Comparison of ENCODE assay signal across 18 cellular contexts in genomic region chr20:19382371-19382770, GRCh38.
A peak's percentile ranks its signal among the peaks of the same experiment; 100 is the strongest.
DNase-seq lines count a peak whose midpoint lies in the region; ATAC-seq and TF ChIP-seq lines count a peak whose summit lies in the region.
"Had no signal": no experiment of that assay in that cellular context is flagged by ENCODE, and none has a peak within 500 bp of the region (broad histone marks: within the 10 kb centered on the region; RNA-seq: fewer than 3 reads in every experiment).

No MANE protein-coding gene starts in this region.

- no peak for TF ChIP-seq CTCF in esophagus muscularis mucosa (IDR thresholded peaks at IDR 0.05)

- intact Hi-C loops in esophagus muscularis mucosa (cut with DNase I), result no loop called here

- no peak for TF ChIP-seq POLR2A in esophagus muscularis mucosa (IDR thresholded peaks at IDR 0.05; ENCODE audit: low read depth)

- H3K4me1 ChIP-seq in esophagus muscularis mucosa, result peaks cover 0 to 10% (median 9%) of the 10 kb centered on the region in 4 donors
- H3K4me1 ChIP-seq in SJCRH30, result no peaks in the 10 kb centered on the region
- H3K4me1 ChIP-seq: BLaER1 treated with 17β-estradiol and CSF1 and Interleukin-3, amounts not matched to agents 10 nM and 100 nM had no signal

- H3K4me3 ChIP-seq in esophagus muscularis mucosa, result no peak overlapping the region
- H3K4me3 ChIP-seq in SJCRH30, result no peak overlapping the region
- H3K4me3 ChIP-seq: BLaER1 treated with 17β-estradiol and CSF1 and Interleukin-3, amounts not matched to agents 10 nM and 100 nM; K562; SK-N-MC had no signal

- H3K36me3 Mint-ChIP-seq in stimulated activated memory B cell treated with anti-CD40 and anti-IgM and Interleukin-4, amounts not matched to agents 10 μg/mL and 1 μg/mL and 100 μg/mL, for 72 hours, result no peaks in the 10 kb centered on the region
- H3K36me3 Mint-ChIP-seq: CD8-positive, alpha-beta T cell had no signal

- H3K9me3 ChIP-seq in esophagus muscularis mucosa (no peaks in the 10 kb centered on the region), SJCRH30 (replicated peaks) (no peaks in the 10 kb centered on the region)
- H3K9me3 ChIP-seq: BLaER1 treated with 17β-estradiol and CSF1 and Interleukin-3, amounts not matched to agents 10 nM and 100 nM had no signal

- ATAC-seq in stimulated activated memory B cell treated with anti-CD40 and anti-IgM and Interleukin-4, amounts not matched to agents 10 μg/mL and 1 μg/mL and 100 μg/mL, for 72 hours, result no peak
- ATAC-seq: CD8-positive, alpha-beta T cell; K562 had no signal

- no peaks in the 10 kb centered on the region for H3K27me3 Mint-ChIP-seq in stimulated activated memory B cell treated with anti-CD40 and anti-IgM and Interleukin-4, amounts not matched to agents 10 μg/mL and 1 μg/mL and 100 μg/mL, for 72 hours

- H3K9me3 Mint-ChIP-seq in stimulated activated memory B cell treated with anti-CD40 and anti-IgM and Interleukin-4, amounts not matched to agents 10 μg/mL and 1 μg/mL and 100 μg/mL, for 72 hours, result no peaks in the 10 kb centered on the region
- H3K9me3 Mint-ChIP-seq: CD8-positive, alpha-beta T cell had no signal

- H3K36me3 ChIP-seq in esophagus muscularis mucosa, result no peaks in the 10 kb centered on the region
- no peaks in the 10 kb centered on the region for H3K36me3 ChIP-seq in SJCRH30
- H3K36me3 ChIP-seq: BLaER1 treated with 17β-estradiol and CSF1 and Interleukin-3, amounts not matched to agents 10 nM and 100 nM had no signal

- no peak overlapping the region for H3K27ac Mint-ChIP-seq in stimulated activated memory B cell treated with anti-CD40 and anti-IgM and Interleukin-4, amounts not matched to agents 10 μg/mL and 1 μg/mL and 100 μg/mL, for 72 hours
- H3K27ac Mint-ChIP-seq: CD8-positive, alpha-beta T cell had no signal

- DNase-seq in NCI-H524 (lab: John Stamatoyannopoulos, UW) (peak; percentile 59 to 70), NCI-H524 treated with DMSO at 0.1 percent for 48 hours (lab: John Stamatoyannopoulos, UW) (no peak), NCI-H1694 treated with DMSO at 0.1 percent for 48 hours (lab: John Stamatoyannopoulos, UW) (peak; percentile 72), esophagus muscularis mucosa (ENCODE audit: extremely low spot score) (peak; percentile 14), activated gamma-delta T cell treated with Interleukin-2 at 50 U/mL for 16 hours (no peak), SJCRH30 (no peak)
- no peak for DNase-seq in stimulated activated CD4-positive, alpha-beta T cell treated with anti-CD3 and anti-CD28 coated beads, Interleukin-4, amount 100 ng/mL, for 4 hours
- DNase-seq: CD8-positive, alpha-beta T cell; DND-41; NCI-H1417 treated with DMSO at 0.1 percent for 48 hours; NCI-H2227 treated with DMSO at 0.1 percent for 48 hours; NCI-H526 treated with DMSO at 0.1 percent for 48 hours; NK-92 treated with Interleukin-12 subunit alpha and Interleukin-12 subunit beta, amount 100 ng/mL, for 24 hours; Right ventricle myocardium superior had no signal

- WGBS in esophagus muscularis mucosa, result 69% methylated on average over 3 of the region's 3 CpGs

- TF ChIP-seq EP300 in esophagus muscularis mucosa (IDR thresholded peaks at IDR 0.05), result no peak

- H3K27ac ChIP-seq in esophagus muscularis mucosa (replicated peaks in 1 of 4), result no peak overlapping the region
- H3K27ac ChIP-seq in SJCRH30, result no peak overlapping the region
- H3K27ac ChIP-seq: BLaER1 treated with 17β-estradiol and CSF1 and Interleukin-3, amounts not matched to agents 10 nM and 100 nM; SK-N-MC had no signal

- no peaks in the 10 kb centered on the region for H3K4me1 Mint-ChIP-seq in stimulated activated memory B cell treated with anti-CD40 and anti-IgM and Interleukin-4, amounts not matched to agents 10 μg/mL and 1 μg/mL and 100 μg/mL, for 72 hours

- no peak overlapping the region for H3K4me3 Mint-ChIP-seq in stimulated activated memory B cell treated with anti-CD40 and anti-IgM and Interleukin-4, amounts not matched to agents 10 μg/mL and 1 μg/mL and 100 μg/mL, for 72 hours
- H3K4me3 Mint-ChIP-seq: CD8-positive, alpha-beta T cell had no signal

- H3K27me3 ChIP-seq in esophagus muscularis mucosa, result no peaks in the 10 kb centered on the region
- H3K27me3 ChIP-seq in SJCRH30, result no peaks in the 10 kb centered on the region
- H3K27me3 ChIP-seq: BLaER1 treated with 17β-estradiol and CSF1 and Interleukin-3, amounts not matched to agents 10 nM and 100 nM had no signal

Comparison
In these comparisons a context has a peak if more than half of its experiments do, and no peak if none do; other contexts are left out.
1. DNase-seq: peak in NCI-H524 (2 of 2), NCI-H1694 treated with DMSO at 0.1 percent for 48 hours (single experiment) and esophagus muscularis mucosa (single experiment); none in NCI-H524 treated with DMSO at 0.1 percent for 48 hours (single experiment), activated gamma-delta T cell treated with Interleukin-2 at 50 U/mL for 16 hours (single experiment), SJCRH30 (0 of 2) and stimulated activated CD4-positive, alpha-beta T cell treated with anti-CD3 and anti-CD28 coated beads, Interleukin-4, amount 100 ng/mL, for 4 hours (0 of 2).